20 cellular contexts compared by ENCODE assay signal in genomic region chr20:34953960-34954359, GRCh38. TPM values are rescaled to one million over a fixed set of nuclear protein-coding genes. Genes with fewer than 3 reads are reported as not detected.
DNase-seq lines count a peak whose midpoint lies in the region; ATAC-seq and TF ChIP-seq lines count a peak whose summit lies in the region.
"Had no signal": no experiment of that assay in that cellular context is flagged by ENCODE, and none has a peak within 500 bp of the region (broad histone marks: within the 10 kb centered on the region; RNA-seq: fewer than 3 reads in every experiment).

No MANE protein-coding gene starts in this region.

- H3K9me3 Mint-ChIP-seq in activated naive CD4-positive, alpha-beta T cell treated with anti-CD3 and anti-CD28 coated beads, Interleukin-2, amount 10 ng/mL, durations not matched to agents 7 days and 5 days: no peaks in the 10 kb centered on the region
- H3K9me3 Mint-ChIP-seq in activated naive CD8-positive, alpha-beta T cell treated with anti-CD3 and anti-CD28 coated beads for 36 hours: no peaks in the 10 kb centered on the region
- no peaks in the 10 kb centered on the region for H3K9me3 Mint-ChIP-seq in progenitor cell of endocrine pancreas (ENCODE audit: low read depth)
- H3K9me3 Mint-ChIP-seq: activated T-helper 2 cell treated with anti-CD3 and anti-CD28 coated beads, Interferon-gamma antibody, Interleukin-2, Interleukin-4, amounts not matched to agents 10 μg/mL and 5 μg/mL and 100 μg/mL, durations not matched to agents 14 hours and 24 hours and 36 hours; memory B cell had no signal

- no peak for ATAC-seq in HG03469 (IDR thresholded peaks at IDR 0.05; ENCODE audit: unreplicated experiment)
- ATAC-seq: A549, foreskin keratinocyte had no signal

- H3K36me3 ChIP-seq in HEK293 (ENCODE audit: control insufficient read depth in 2 of 2, insufficient read depth in 1 of 2, low read length in 2 of 2): peaks cover 0 to 30% of the 10 kb centered on the region in 2 experiments; a peak in 1 of 3 replicates

- no peak overlapping the region for H3K27ac Mint-ChIP-seq in activated naive CD4-positive, alpha-beta T cell treated with anti-CD3 and anti-CD28 coated beads, Interleukin-2, amount 10 ng/mL, durations not matched to agents 7 days and 5 days
- no peak overlapping the region for H3K27ac Mint-ChIP-seq in activated naive CD8-positive, alpha-beta T cell treated with anti-CD3 and anti-CD28 coated beads for 36 hours
- no peak overlapping the region for H3K27ac Mint-ChIP-seq in progenitor cell of endocrine pancreas

- CTCF ChIA-PET in activated naive CD4-positive, alpha-beta T cell treated with anti-CD3 and anti-CD28 coated beads, Interleukin-2, amount 10 ng/mL, durations not matched to agents 7 days and 5 days (lab: Charles Lee): interaction anchor here (7.7 kb wide), 1 partner anchor 79 kb away, joined by 134 read pairs; the partner anchor contains the start of genes ACSS2 and GGT7
- CTCF ChIA-PET in HEK293 (lab: Yijun Ruan, JAX): interaction anchor here (5.1 kb wide), 1 partner anchor 80 kb away, joined by 40 read pairs; the partner anchor contains the start of gene GGT7

- peak overlapping the region; percentile 16 for H3K4me3 Mint-ChIP-seq in activated naive CD4-positive, alpha-beta T cell treated with anti-CD3 and anti-CD28 coated beads, Interleukin-2, amount 10 ng/mL, durations not matched to agents 7 days and 5 days
- peak overlapping the region; percentile 6 for H3K4me3 Mint-ChIP-seq in activated naive CD8-positive, alpha-beta T cell treated with anti-CD3 and anti-CD28 coated beads for 36 hours
- peak overlapping the region; percentile 33 for H3K4me3 Mint-ChIP-seq in progenitor cell of endocrine pancreas (ENCODE audit: low read depth)
- H3K4me3 Mint-ChIP-seq: memory B cell had no signal

- no peak overlapping the region for H3K4me3 ChIP-seq in HEK293 (ENCODE audit: low read depth, low read length)

- DNase-seq in activated naive CD4-positive, alpha-beta T cell treated with anti-CD3 and anti-CD28 coated beads, Interleukin-2, amount 10 ng/mL, durations not matched to agents 7 days and 5 days: no peak
- no peak for DNase-seq in activated naive CD4-positive, alpha-beta T cell treated with anti-CD3 and anti-CD28 coated beads, Interleukin-2, amount 50 U/mL, for 16 hours
- no peak for DNase-seq in activated naive CD8-positive, alpha-beta T cell treated with anti-CD3 and anti-CD28 coated beads for 36 hours
- DNase-seq in progenitor cell of endocrine pancreas (ENCODE audit: low spot score, unreplicated experiment): no peak
- DNase-seq in germinal center (ENCODE audit: low spot score): no peak
- DNase-seq in stimulated activated CD4-positive, alpha-beta T cell treated with anti-CD3 and anti-CD28 coated beads, Interleukin-15, amount 100 ng/mL, for 24 hours: no peak
- DNase-seq: activated CD4-positive, alpha-beta T cell treated with anti-CD3 and anti-CD28 coated beads for 1 hour; amygdala; cerebellar nuclear complex; erythroblast; foreskin keratinocyte; kidney glomerular epithelial cell; NCI-H1417; NCI-H510A treated with DMSO at 0.1 percent for 48 hours had no signal

- no peaks in the 10 kb centered on the region; the same call in 1 of the 2 replicates for H3K4me1 ChIP-seq in HEK293 (ENCODE audit: control insufficient read depth, insufficient read depth, low read length)

- H3K36me3 Mint-ChIP-seq in activated naive CD4-positive, alpha-beta T cell treated with anti-CD3 and anti-CD28 coated beads, Interleukin-2, amount 10 ng/mL, durations not matched to agents 7 days and 5 days: peaks cover 24% of the 10 kb centered on the region
- H3K36me3 Mint-ChIP-seq in activated naive CD8-positive, alpha-beta T cell treated with anti-CD3 and anti-CD28 coated beads for 36 hours: peaks cover 12% of the 10 kb centered on the region
- H3K36me3 Mint-ChIP-seq in progenitor cell of endocrine pancreas (ENCODE audit: insufficient read depth): peaks cover 14% of the 10 kb centered on the region

- POLR2A ChIA-PET in HEK293 (lab: Yijun Ruan, JAX): interaction anchor here (0.7 to 2.4 kb wide), 2 partner anchors 78 to 195 kb away, joined by 3 to 13 read pairs; partner anchors contain the start of gene ACSS2

- TF ChIP-seq CTCF in HEK293 (tag by site-specific recombination; IDR thresholded peaks at IDR 0.05) (no peak), progenitor cell of endocrine pancreas (IDR thresholded peaks at IDR 0.05; ENCODE audit: unreplicated experiment) (no peak)

- peaks cover 33% of the 10 kb centered on the region for H3K4me1 Mint-ChIP-seq in activated naive CD4-positive, alpha-beta T cell treated with anti-CD3 and anti-CD28 coated beads, Interleukin-2, amount 10 ng/mL, durations not matched to agents 7 days and 5 days
- peaks cover 17% of the 10 kb centered on the region for H3K4me1 Mint-ChIP-seq in activated naive CD8-positive, alpha-beta T cell treated with anti-CD3 and anti-CD28 coated beads for 36 hours
- peaks cover 21% of the 10 kb centered on the region for H3K4me1 Mint-ChIP-seq in progenitor cell of endocrine pancreas (ENCODE audit: low read depth)

- no peak overlapping the region for H3K27ac ChIP-seq in HEK293 (ENCODE audit: extremely low read depth, low read depth, low read length)
- H3K27ac ChIP-seq: foreskin keratinocyte, HL-60 had no signal

- peaks cover 4% of the 10 kb centered on the region for H3K27me3 Mint-ChIP-seq in activated naive CD4-positive, alpha-beta T cell treated with anti-CD3 and anti-CD28 coated beads, Interleukin-2, amount 10 ng/mL, durations not matched to agents 7 days and 5 days
- H3K27me3 Mint-ChIP-seq in activated naive CD8-positive, alpha-beta T cell treated with anti-CD3 and anti-CD28 coated beads for 36 hours: no peaks in the 10 kb centered on the region
- peaks cover 6% of the 10 kb centered on the region for H3K27me3 Mint-ChIP-seq in progenitor cell of endocrine pancreas
- H3K27me3 Mint-ChIP-seq: memory B cell had no signal

- H3K9me3 ChIP-seq in HEK293 (ENCODE audit: control insufficient read depth, insufficient read depth, low read depth, low read length): no peaks in the 10 kb centered on the region
- H3K9me3 ChIP-seq: A549 had no signal

TF ChIP-seq in HEK293, 187 proteins besides CTCF, POLR2A, EP300 and RAD21:
- no peak for TF ChIP-seq ZNF174 (tag by site-specific recombination; IDR thresholded peaks at IDR 0.05)
- no peak for TF ChIP-seq ZNF664 (tag by site-specific recombination; IDR thresholded peaks at IDR 0.05)
- TF ChIP-seq ZNF449 (tag by site-specific recombination; IDR thresholded peaks at IDR 0.05): peak; percentile 74; the same call in 1 of the 2 replicates

RNA-seq across cellular contexts. Expression of gene GSS, which starts 1.6 kb away (rescaled TPM):
- total RNA-seq in activated naive CD8-positive, alpha-beta T cell treated with anti-CD3 and anti-CD28 coated beads for 36 hours: 10 to 100 TPM; 48.0 to 50.3 TPM
- 71.5 and 72.5 TPM in 2 replicates for total RNA-seq in progenitor cell of endocrine pancreas

RNA-seq across cellular contexts. Expression of gene MYH7B, which starts 1.7 kb away (rescaled TPM):
- under 1 TPM; 0.30 to 0.33 TPM for total RNA-seq in activated naive CD8-positive, alpha-beta T cell treated with anti-CD3 and anti-CD28 coated beads for 36 hours
- 0.98 and 1.2 TPM in 2 replicates for total RNA-seq in progenitor cell of endocrine pancreas
